In the genomic region with DNA sequence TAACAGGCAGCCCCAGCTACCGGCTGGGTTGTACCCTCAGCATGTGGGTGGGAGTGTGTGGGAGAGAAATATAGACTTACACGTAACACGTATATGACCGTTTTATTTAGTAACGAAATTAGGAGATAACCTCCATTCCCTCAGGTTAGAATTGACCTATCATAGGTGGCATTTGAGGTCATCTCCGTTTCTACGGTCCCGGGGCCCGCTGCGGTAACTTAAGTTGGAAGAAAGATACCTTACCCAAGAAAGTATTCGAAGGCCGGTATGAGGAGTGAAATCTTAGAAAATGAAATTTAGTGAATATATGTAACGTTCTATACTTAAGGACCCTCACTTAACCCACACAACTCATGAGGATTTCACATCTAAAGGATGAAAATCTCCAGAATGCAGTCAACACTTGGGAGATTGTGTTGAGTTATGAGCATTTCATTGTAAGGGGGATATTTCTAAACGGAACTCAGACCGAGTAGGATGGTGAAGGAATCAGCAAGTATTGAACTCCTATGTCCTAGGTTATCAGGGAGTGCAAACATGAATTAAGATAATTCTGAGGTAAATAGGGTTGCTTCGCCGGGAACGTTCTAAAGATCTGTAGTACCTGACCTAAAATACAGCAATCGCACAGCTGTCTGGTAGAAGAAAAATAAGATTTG, we compare ENCODE assay signal across 8 cellular contexts.
DNase-seq lines count a peak whose midpoint lies in the region; ATAC-seq lines count a peak whose summit lies in the region.

No MANE protein-coding gene starts in this region.

- peaks cover 19% of the 10 kb centered on the region; the same call in 1 of the 2 replicates for H3K36me3 ChIP-seq in iPS-20b (ENCODE audit: insufficient read depth, low read depth, low read length)

- DNase-seq in COLO829 (ENCODE audit: low spot score) (peak; percentile 9), GM19238 (ENCODE audit: insufficient read length, low spot score) (no peak)
- DNase-seq in stimulated activated effector memory CD8-positive, alpha-beta T cell treated with anti-CD3 and anti-CD28 coated beads, Interleukin-12 subunit alpha, Interleukin-12 subunit beta, amount 100 ng/mL, for 72 hours (ENCODE audit: low spot score in 2 of 2), result no peak
- DNase-seq in NK-92 treated with Interleukin-12 subunit alpha and Interleukin-12 subunit beta, amount 100 ng/mL, for 24 hours (lab: John Stamatoyannopoulos, UW), result no peak

- H3K27me3 Mint-ChIP-seq in activated naive CD4-positive, alpha-beta T cell treated with anti-CD3 and anti-CD28 coated beads, Interleukin-2, amount 50 U/mL, for 24 hours, result no peaks in the 10 kb centered on the region

- peak overlapping the region; percentile 89 for H3K27ac ChIP-seq in iPS-20b (ENCODE audit: low read length)

- peak overlapping the region; percentile 82 for H3K4me3 ChIP-seq in iPS-20b (ENCODE audit: low read length)

- peak overlapping the region; percentile 99 for H3K27ac Mint-ChIP-seq in activated naive CD4-positive, alpha-beta T cell treated with anti-CD3 and anti-CD28 coated beads, Interleukin-2, amount 50 U/mL, for 24 hours
- peak overlapping the region; percentile 99 for H3K27ac Mint-ChIP-seq in stimulated activated effector memory CD8-positive, alpha-beta T cell treated with anti-CD3 and anti-CD28 coated beads, Interleukin-12 subunit alpha, Interleukin-12 subunit beta, amount 100 ng/mL, for 72 hours

- H3K9me3 ChIP-seq in iPS-20b (ENCODE audit: insufficient read depth, low read depth, low read length), result no peaks in the 10 kb centered on the region

- peak overlapping the region; percentile 87; the same call in 1 of the 2 replicates for H3K9ac ChIP-seq in iPS-20b (ENCODE audit: low read depth, low read length)

- peak overlapping the region; percentile 94 for H3K4me3 Mint-ChIP-seq in activated naive CD4-positive, alpha-beta T cell treated with anti-CD3 and anti-CD28 coated beads, Interleukin-2, amount 50 U/mL, for 24 hours
- H3K4me3 Mint-ChIP-seq in stimulated activated effector memory CD8-positive, alpha-beta T cell treated with anti-CD3 and anti-CD28 coated beads, Interleukin-12 subunit alpha, Interleukin-12 subunit beta, amount 100 ng/mL, for 72 hours, result peak overlapping the region; percentile 96

- peaks cover 62% of the 10 kb centered on the region for H3K4me1 Mint-ChIP-seq in activated naive CD4-positive, alpha-beta T cell treated with anti-CD3 and anti-CD28 coated beads, Interleukin-2, amount 50 U/mL, for 24 hours
- peaks cover 29% of the 10 kb centered on the region for H3K4me1 Mint-ChIP-seq in stimulated activated effector memory CD8-positive, alpha-beta T cell treated with anti-CD3 and anti-CD28 coated beads, Interleukin-12 subunit alpha, Interleukin-12 subunit beta, amount 100 ng/mL, for 72 hours

- no peaks in the 10 kb centered on the region for H3K9me3 Mint-ChIP-seq in activated naive CD4-positive, alpha-beta T cell treated with anti-CD3 and anti-CD28 coated beads, Interleukin-2, amount 50 U/mL, for 24 hours
- no peaks in the 10 kb centered on the region for H3K9me3 Mint-ChIP-seq in stimulated activated effector memory CD8-positive, alpha-beta T cell treated with anti-CD3 and anti-CD28 coated beads, Interleukin-12 subunit alpha, Interleukin-12 subunit beta, amount 100 ng/mL, for 72 hours

- ATAC-seq in GM19438 (IDR thresholded peaks at IDR 0.05; ENCODE audit: low read depth, unreplicated experiment) (peak; percentile 34), HG03575 (IDR thresholded peaks at IDR 0.05; ENCODE audit: extremely low read depth, insufficient number of reproducible peaks, low FRiP score, unreplicated experiment) (peak; percentile 8)
- peak; percentile 56 for ATAC-seq in stimulated activated effector memory CD8-positive, alpha-beta T cell treated with anti-CD3 and anti-CD28 coated beads, Interleukin-12 subunit alpha, Interleukin-12 subunit beta, amount 100 ng/mL, for 72 hours

- H3K27me3 ChIP-seq in iPS-20b (ENCODE audit: insufficient read depth, low read length), result no peaks in the 10 kb centered on the region

- peaks cover 12% of the 10 kb centered on the region; the same call in 1 of the 2 replicates for H3K4me1 ChIP-seq in iPS-20b (ENCODE audit: insufficient read depth, low read length)

- peaks cover 9% of the 10 kb centered on the region for H3K36me3 Mint-ChIP-seq in activated naive CD4-positive, alpha-beta T cell treated with anti-CD3 and anti-CD28 coated beads, Interleukin-2, amount 50 U/mL, for 24 hours
- H3K36me3 Mint-ChIP-seq in stimulated activated effector memory CD8-positive, alpha-beta T cell treated with anti-CD3 and anti-CD28 coated beads, Interleukin-12 subunit alpha, Interleukin-12 subunit beta, amount 100 ng/mL, for 72 hours, result peaks cover 24% of the 10 kb centered on the region
